Comparison of ENCODE assay signal across 1 cellular context in genomic region chr7:122303971-122304603, GRCh38.
TF ChIP-seq lines count a peak whose summit lies in the region.

No MANE protein-coding gene starts in this region.

TF ChIP-seq in IMR-90, 13 proteins besides CTCF, POLR2A, EP300 and RAD21:
- TF ChIP-seq BHLHE40 (IDR thresholded peaks at IDR 0.05; ENCODE audit: low read depth, low read length): no peak
- no peak for TF ChIP-seq RFX5 (IDR thresholded peaks at IDR 0.05; ENCODE audit: low read depth, low read length)
- no peak for TF ChIP-seq CHD1 (IDR thresholded peaks at IDR 0.05; ENCODE audit: low read depth, low read length)
- TF ChIP-seq MAFK (IDR thresholded peaks at IDR 0.05; ENCODE audit: low read depth, low read length): no peak
- TF ChIP-seq FOS (IDR thresholded peaks at IDR 0.05; ENCODE audit: low read depth, low read length): no peak
TF ChIP-seq in IMR-90: peak in this region for 0.
